1 cellular context compared by ENCODE assay signal in the genomic region with DNA sequence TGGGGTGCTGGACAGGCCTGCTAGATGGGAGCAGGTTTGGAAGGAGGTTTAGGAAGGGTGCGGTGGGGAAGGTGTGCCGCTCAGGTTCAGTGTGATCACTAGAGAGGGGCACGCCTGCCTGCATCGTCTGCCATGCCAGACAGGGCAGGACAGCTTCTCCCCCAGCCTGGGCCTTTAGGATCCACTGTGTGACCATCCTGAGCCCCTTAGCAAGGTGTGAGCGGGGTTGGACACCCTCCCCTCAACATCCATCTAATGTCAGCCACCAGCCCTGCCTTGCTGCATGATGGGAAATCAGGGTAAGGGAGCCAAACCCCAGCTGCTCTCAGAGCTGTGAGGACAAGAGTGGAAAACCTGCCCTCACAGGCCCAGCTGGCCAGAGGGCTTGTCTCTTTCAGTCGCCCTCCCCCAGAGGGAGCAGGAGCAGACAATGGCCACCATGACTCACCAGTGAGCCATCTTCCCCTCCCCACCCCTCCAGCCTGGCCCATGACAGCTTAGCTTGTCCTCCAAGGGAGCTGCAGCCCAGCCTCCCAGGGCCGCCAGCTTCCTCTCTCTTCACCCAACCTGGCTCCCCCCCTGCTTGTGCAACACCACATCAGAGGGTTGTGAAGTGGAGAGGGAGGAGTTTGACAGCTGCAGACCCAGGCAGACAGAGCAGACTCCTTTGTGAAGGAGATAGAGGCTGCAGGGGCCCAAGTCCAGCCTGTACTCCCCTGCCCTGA.
TF ChIP-seq lines count a peak whose summit lies in the region.

No MANE protein-coding gene starts in this region.

TF ChIP-seq in HCT116, 20 proteins besides CTCF, POLR2A, EP300 and RAD21 (continued from another document):
- TF ChIP-seq, protein P1, sequence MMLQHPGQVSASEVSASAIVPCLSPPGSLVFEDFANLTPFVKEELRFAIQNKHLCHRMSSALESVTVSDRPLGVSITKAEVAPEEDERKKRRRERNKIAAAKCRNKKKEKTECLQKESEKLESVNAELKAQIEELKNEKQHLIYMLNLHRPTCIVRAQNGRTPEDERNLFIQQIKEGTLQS (IDR thresholded peaks at IDR 0.05): no peak
- TF ChIP-seq FOSL1 (IDR thresholded peaks at IDR 0.05; ENCODE audit: low read depth) (peak; percentile 84), JUND (IDR thresholded peaks at IDR 0.05) (peak; percentile 61; the same call in 1 of the 2 replicates), SP1 (IDR thresholded peaks at IDR 0.05; ENCODE audit: low read depth) (peak; percentile 62), ELF1 (IDR thresholded peaks at IDR 0.05; ENCODE audit: borderline replicate concordance, low read depth) (no peak)
- TF ChIP-seq, protein P2, sequence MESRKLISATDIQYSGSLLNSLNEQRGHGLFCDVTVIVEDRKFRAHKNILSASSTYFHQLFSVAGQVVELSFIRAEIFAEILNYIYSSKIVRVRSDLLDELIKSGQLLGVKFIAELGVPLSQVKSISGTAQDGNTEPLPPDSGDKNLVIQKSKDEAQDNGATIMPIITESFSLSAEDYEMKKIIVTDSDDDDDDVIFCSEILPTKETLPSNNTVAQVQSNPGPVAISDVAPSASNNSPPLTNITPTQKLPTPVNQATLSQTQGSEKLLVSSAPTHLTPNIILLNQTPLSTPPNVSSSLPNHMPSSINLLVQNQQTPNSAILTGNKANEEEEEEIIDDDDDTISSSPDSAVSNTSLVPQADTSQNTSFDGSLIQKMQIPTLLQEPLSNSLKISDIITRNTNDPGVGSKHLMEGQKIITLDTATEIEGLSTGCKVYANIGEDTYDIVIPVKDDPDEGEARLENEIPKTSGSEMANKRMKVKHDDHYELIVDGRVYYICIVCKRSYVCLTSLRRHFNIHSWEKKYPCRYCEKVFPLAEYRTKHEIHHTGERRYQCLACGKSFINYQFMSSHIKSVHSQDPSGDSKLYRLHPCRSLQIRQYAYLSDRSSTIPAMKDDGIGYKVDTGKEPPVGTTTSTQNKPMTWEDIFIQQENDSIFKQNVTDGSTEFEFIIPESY (IDR thresholded peaks at IDR 0.05; ENCODE audit: extremely low read depth, insufficient replicate concordance, low read length): no peak
